ENCODE assay signal across 1 cellular context in the genomic region with DNA sequence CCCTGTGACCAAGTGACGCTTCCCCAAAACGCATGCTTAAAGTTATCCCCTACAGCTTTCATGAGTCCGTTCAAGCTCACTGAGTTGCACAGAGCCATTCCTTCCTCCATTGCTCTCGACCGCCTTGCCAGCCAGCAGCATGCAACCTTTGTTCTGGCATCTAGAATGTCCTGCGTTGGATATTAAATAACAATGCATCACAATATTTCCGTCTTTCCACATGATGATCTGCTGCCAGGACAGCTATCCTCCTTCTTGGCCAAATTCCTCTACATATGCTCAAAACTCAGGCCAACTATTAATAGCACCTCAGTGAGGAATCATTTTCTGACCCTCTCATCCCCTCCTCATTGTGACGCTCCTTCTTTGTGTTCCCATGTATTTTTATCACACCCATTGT.
TF ChIP-seq lines count a peak whose summit lies in the region.

No MANE protein-coding gene starts in this region.

TF ChIP-seq in H1, 55 proteins besides CTCF, POLR2A, EP300 and RAD21:
- TF ChIP-seq RNF2 (IDR thresholded peaks at IDR 0.05; ENCODE audit: borderline replicate concordance, low read depth, low read length, missing control alignments, poor library complexity, severe bottlenecking): no peak
- no peak for TF ChIP-seq CBX8 (IDR thresholded peaks at IDR 0.05; ENCODE audit: borderline replicate concordance, low read depth, low read length)
- TF ChIP-seq SP4 (IDR thresholded peaks at IDR 0.05; ENCODE audit: low read length): no peak
- TF ChIP-seq EZH2 (IDR thresholded peaks at IDR 0.05; ENCODE audit: low read depth, low read length, severe bottlenecking): no peak
- no peak for TF ChIP-seq FOSL1 (IDR thresholded peaks at IDR 0.05; ENCODE audit: insufficient read depth, low read depth, low read length)
- TF ChIP-seq YY1 (IDR thresholded peaks at IDR 0.05; ENCODE audit: low read depth, low read length): no peak
- TF ChIP-seq PHF8 (conservative IDR thresholded peaks at IDR 0.05; ENCODE audit: low read depth, low read length): no peak
- no peak for TF ChIP-seq BACH1 (IDR thresholded peaks at IDR 0.05; ENCODE audit: low read length)
- TF ChIP-seq SP1 (IDR thresholded peaks at IDR 0.05; ENCODE audit: low read depth, low read length): no peak
- TF ChIP-seq, protein P1, sequence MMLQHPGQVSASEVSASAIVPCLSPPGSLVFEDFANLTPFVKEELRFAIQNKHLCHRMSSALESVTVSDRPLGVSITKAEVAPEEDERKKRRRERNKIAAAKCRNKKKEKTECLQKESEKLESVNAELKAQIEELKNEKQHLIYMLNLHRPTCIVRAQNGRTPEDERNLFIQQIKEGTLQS (IDR thresholded peaks at IDR 0.05; ENCODE audit: insufficient read depth, low read depth, low read length): no peak
- no peak for TF ChIP-seq MAFK (IDR thresholded peaks at IDR 0.05; ENCODE audit: low read depth, low read length)
- no peak for TF ChIP-seq POU5F1 (IDR thresholded peaks at IDR 0.05; ENCODE audit: low read depth, low read length)
- TF ChIP-seq TCF12 (IDR thresholded peaks at IDR 0.05; ENCODE audit: low read depth, low read length): no peak
